8 cellular contexts compared by ENCODE assay signal in the genomic region with DNA sequence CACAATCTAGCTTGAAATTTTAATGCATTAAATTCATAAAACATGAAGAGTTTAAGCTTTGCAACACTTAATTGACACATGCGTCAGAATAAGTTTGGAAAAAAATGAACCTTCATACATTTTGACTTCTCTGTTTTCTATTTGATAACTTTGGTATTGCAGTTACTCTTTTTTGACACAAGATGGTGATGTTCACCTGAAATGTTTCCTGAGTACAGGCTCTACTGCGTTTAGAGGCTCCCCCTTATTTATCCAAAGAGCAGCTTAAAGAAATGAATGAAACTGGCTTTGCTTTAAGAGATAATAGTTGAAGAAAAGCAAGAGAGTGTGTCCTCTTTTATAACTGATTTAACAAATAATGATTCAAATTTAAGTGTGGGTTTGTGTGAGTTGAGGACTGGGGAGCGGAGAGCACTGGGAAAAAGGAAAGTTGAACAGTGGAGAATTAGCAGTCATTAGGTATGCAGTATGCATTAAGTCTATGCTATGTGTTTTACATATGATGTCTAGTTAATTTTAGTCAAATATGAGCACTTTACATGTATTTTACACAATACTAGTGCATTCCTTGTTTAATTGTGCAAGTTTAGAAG.
DNase-seq lines count a peak whose midpoint lies in the region; ATAC-seq and TF ChIP-seq lines count a peak whose summit lies in the region.

No MANE protein-coding gene starts in this region.

- H3F3A ChIP-seq in PC-9 (ENCODE audit: insufficient read depth, low read depth): no peaks in the 10 kb centered on the region

- peaks cover 6% of the 10 kb centered on the region for H3K36me3 Mint-ChIP-seq in neural crest cell (ENCODE audit: low read depth)

- H3K9me3 Mint-ChIP-seq in neural crest cell: no peaks in the 10 kb centered on the region

- intact Hi-C loops in PC-9 (cut with micrococcal nuclease; ENCODE audit: unreplicated experiment) (loop anchor here (1.0 to 2.0 kb wide), 3 partner anchors 558 to 1160 kb away; no protein-coding TSS in a partner anchor), esophagus muscularis mucosa (cut with DNase I) (loop anchor here (5.0 to 10.0 kb wide), 4 partner anchors 562 to 1219 kb away; no protein-coding TSS in a partner anchor)

- 51% methylated on average over 3 of the region's 3 CpGs for WGBS in esophagus muscularis mucosa

- H3K9me3 ChIP-seq in PC-9 (ENCODE audit: insufficient read depth, low read depth) (no peaks in the 10 kb centered on the region), esophagus muscularis mucosa (no peaks in the 10 kb centered on the region)

- H3K27ac ChIP-seq in C4-2B (no peak overlapping the region), PC-9 (no peak overlapping the region), esophagus muscularis mucosa (replicated peaks in 1 of 4) (no peak overlapping the region), substantia nigra (ENCODE audit: low read depth, low read length, poor library complexity, severe bottlenecking) (no peak overlapping the region)

- peak in 1 of 2 experiments; percentile 38 for DNase-seq in PC-9
- no peak for DNase-seq in esophagus muscularis mucosa (ENCODE audit: extremely low spot score)
- no peak for DNase-seq in neural crest cell (ENCODE audit: low read depth, low spot score)
- DNase-seq in activated CD4-positive, CD25-positive, alpha-beta regulatory T cell treated with anti-CD3 and anti-CD28 coated beads, Interleukin-2, amount 50 U/mL, for 72 hours: no peak
- DNase-seq in substantia nigra (lab: John Stamatoyannopoulos, UW): no peak

- H3K4me1 ChIP-seq in PC-9 (replicated peaks; ENCODE audit: insufficient read depth): no peaks in the 10 kb centered on the region
- H3K4me1 ChIP-seq in esophagus muscularis mucosa: peaks cover 0 to 15% (median 9%) of the 10 kb centered on the region in 4 donors

- no peak overlapping the region for H3K27ac Mint-ChIP-seq in neural crest cell (ENCODE audit: unreplicated experiment)

- no TSS peak for BruUV-seq in PC-9 (replicated peaks; lab: Mats Ljungman, UMichigan)

- POLR2A ChIA-PET in PC-9 (lab: Charles Lee; ENCODE audit: unreplicated experiment): no interaction called here

- H3K27me3 ChIP-seq in PC-9 (ENCODE audit: insufficient read depth, low read depth): no peaks in the 10 kb centered on the region
- no peaks in the 10 kb centered on the region for H3K27me3 ChIP-seq in esophagus muscularis mucosa

- CTCF ChIA-PET in PC-9 (lab: Charles Lee): interaction anchor here (0.6 kb wide), 1 partner anchor 172 kb away, joined by 4 read pairs; no protein-coding TSS in a partner anchor

- H3K9me2 ChIP-seq in PC-9 (ENCODE audit: insufficient read depth): no peaks in the 10 kb centered on the region

- no peak overlapping the region for H3K4me3 Mint-ChIP-seq in neural crest cell

- TF ChIP-seq EP300 in esophagus muscularis mucosa (IDR thresholded peaks at IDR 0.05): no peak

- no peak overlapping the region for H2AFZ ChIP-seq in PC-9

- H3K79me2 ChIP-seq in PC-9 (ENCODE audit: low read depth): no peaks in the 10 kb centered on the region

- peaks cover 30% of the 10 kb centered on the region for H3K4me1 Mint-ChIP-seq in neural crest cell

- H4K20me1 ChIP-seq in PC-9 (ENCODE audit: insufficient read depth): no peaks in the 10 kb centered on the region

- TF ChIP-seq CTCF in C4-2B (conservative IDR thresholded peaks at IDR 0.05): peak; percentile 74
- peak; percentile 92 for TF ChIP-seq CTCF in PC-9 (conservative IDR thresholded peaks at IDR 0.05)
- peak; percentile 73 to 85 (median 78) for TF ChIP-seq CTCF in esophagus muscularis mucosa (IDR thresholded peaks at IDR 0.05)
- peak; percentile 88 for TF ChIP-seq CTCF in neural crest cell (conservative IDR thresholded peaks at IDR 0.05)

- no peak for TF ChIP-seq POLR2A in esophagus muscularis mucosa (IDR thresholded peaks at IDR 0.05; ENCODE audit: low read depth)

- ATAC-seq in GM18517 (IDR thresholded peaks at IDR 0.05; ENCODE audit: unreplicated experiment): peak; percentile 83
- ATAC-seq in HG03103 (IDR thresholded peaks at IDR 0.05; ENCODE audit: low read depth, unreplicated experiment): peak; percentile 60

- H3K27me3 Mint-ChIP-seq in neural crest cell (ENCODE audit: low read depth): no peaks in the 10 kb centered on the region

- H3K4me2 ChIP-seq in PC-9: no peak overlapping the region

- H3K4me3 ChIP-seq in PC-9 (no peak overlapping the region), esophagus muscularis mucosa (no peak overlapping the region)

- H3K36me3 ChIP-seq in PC-9 (ENCODE audit: low read depth) (no peaks in the 10 kb centered on the region), esophagus muscularis mucosa (peaks cover 0 to 10% (median 0%) of the 10 kb centered on the region in 4 donors)
